Comparison of ENCODE assay signal across 17 cellular contexts in genomic region chr9:117121331-117121730, GRCh38.
"Had no signal": no experiment of that assay in that cellular context is flagged by ENCODE, and none has a peak within 500 bp of the region (broad histone marks: within the 10 kb centered on the region; RNA-seq: fewer than 3 reads in every experiment).

No MANE protein-coding gene starts in this region.

- H3K36me3 Mint-ChIP-seq: activated naive CD8-positive, alpha-beta T cell treated with anti-CD3 and anti-CD28 coated beads for 36 hours; naive thymus-derived CD8-positive, alpha-beta T cell had no signal

- H3K27me3 ChIP-seq: esophagus muscularis mucosa, sigmoid colon, suprapubic skin had no signal

- H3K27ac Mint-ChIP-seq: activated CD4-positive, alpha-beta T cell treated with anti-CD3 and anti-CD28 coated beads, Interleukin-2, amount 10 ng/mL, durations not matched to agents 24 days and 14 days; activated CD8-positive, alpha-beta T cell treated with anti-CD3 and anti-CD28 coated beads for 36 hours; activated naive CD8-positive, alpha-beta T cell treated with anti-CD3 and anti-CD28 coated beads for 36 hours; activated T-helper 17 cell treated with anti-CD3 and anti-CD28 coated beads, Interleukin-2, amount 50 U/mL, for 72 hours; naive thymus-derived CD8-positive, alpha-beta T cell had no signal

- H3K4me3 ChIP-seq: esophagus muscularis mucosa, sigmoid colon, suprapubic skin had no signal

- DNase-seq: activated CD4-positive, alpha-beta T cell treated with anti-CD3 and anti-CD28 coated beads, Interleukin-2, amount 10 ng/mL, durations not matched to agents 24 days and 14 days; activated CD4-positive, CD25-positive, alpha-beta regulatory T cell; activated CD8-positive, alpha-beta T cell treated with anti-CD3 and anti-CD28 coated beads for 36 hours; activated naive CD4-positive, alpha-beta T cell; activated naive CD8-positive, alpha-beta T cell treated with anti-CD3 and anti-CD28 coated beads for 36 hours; activated T-cell treated with anti-CD3 and anti-CD28 coated beads, Interleukin-2, amount 50 U/mL, for 1 hour; amniotic stem cell; dermis blood vessel endothelial cell; effector memory CD4-positive, alpha-beta T cell; mesendoderm; naive thymus-derived CD8-positive, alpha-beta T cell; sigmoid colon; stimulated activated naive CD4-positive, alpha-beta T cell treated with Interleukin-2 at 50 U/mL for 16 hours; T-helper 9 cell had no signal

- H3K9me3 ChIP-seq: esophagus muscularis mucosa, sigmoid colon, suprapubic skin had no signal

- H3K4me1 Mint-ChIP-seq: activated CD4-positive, alpha-beta T cell treated with anti-CD3 and anti-CD28 coated beads, Interleukin-2, amount 10 ng/mL, durations not matched to agents 24 days and 14 days; activated naive CD8-positive, alpha-beta T cell treated with anti-CD3 and anti-CD28 coated beads for 36 hours; activated T-helper 17 cell treated with anti-CD3 and anti-CD28 coated beads, Interleukin-2, amount 50 U/mL, for 72 hours; naive thymus-derived CD8-positive, alpha-beta T cell had no signal

- H3K27ac ChIP-seq: esophagus muscularis mucosa, sigmoid colon, suprapubic skin had no signal

- H3K9me3 Mint-ChIP-seq: activated T-helper 17 cell treated with anti-CD3 and anti-CD28 coated beads, Interleukin-2, amount 50 U/mL, for 72 hours had no signal

- H3K4me1 ChIP-seq: esophagus muscularis mucosa, sigmoid colon, suprapubic skin had no signal

- H3K36me3 ChIP-seq: esophagus muscularis mucosa, sigmoid colon, suprapubic skin had no signal

- H3K27me3 Mint-ChIP-seq: activated CD4-positive, alpha-beta T cell treated with anti-CD3 and anti-CD28 coated beads, Interleukin-2, amount 10 ng/mL, durations not matched to agents 24 days and 14 days; activated CD8-positive, alpha-beta T cell treated with anti-CD3 and anti-CD28 coated beads for 36 hours; activated naive CD8-positive, alpha-beta T cell treated with anti-CD3 and anti-CD28 coated beads for 36 hours; activated T-helper 17 cell treated with anti-CD3 and anti-CD28 coated beads, Interleukin-2, amount 50 U/mL, for 72 hours had no signal

- ATAC-seq: activated CD8-positive, alpha-beta T cell treated with anti-CD3 and anti-CD28 coated beads for 36 hours; activated T-helper 17 cell treated with anti-CD3 and anti-CD28 coated beads, Interleukin-2, amount 50 U/mL, for 72 hours; naive thymus-derived CD8-positive, alpha-beta T cell had no signal

- H3K4me3 Mint-ChIP-seq: activated CD4-positive, alpha-beta T cell treated with anti-CD3 and anti-CD28 coated beads, Interleukin-2, amount 10 ng/mL, durations not matched to agents 24 days and 14 days; activated CD8-positive, alpha-beta T cell treated with anti-CD3 and anti-CD28 coated beads for 36 hours; activated naive CD8-positive, alpha-beta T cell treated with anti-CD3 and anti-CD28 coated beads for 36 hours; activated T-helper 17 cell treated with anti-CD3 and anti-CD28 coated beads, Interleukin-2, amount 50 U/mL, for 72 hours; naive thymus-derived CD8-positive, alpha-beta T cell had no signal
